In genomic region chr1:171781167-171781875, GRCh38 we compare ENCODE assay signal across 8 cellular contexts.
DNase-seq lines count a peak whose midpoint lies in the region; ATAC-seq and FAIRE-seq lines count a peak whose summit lies in the region.

A gene with protein sequence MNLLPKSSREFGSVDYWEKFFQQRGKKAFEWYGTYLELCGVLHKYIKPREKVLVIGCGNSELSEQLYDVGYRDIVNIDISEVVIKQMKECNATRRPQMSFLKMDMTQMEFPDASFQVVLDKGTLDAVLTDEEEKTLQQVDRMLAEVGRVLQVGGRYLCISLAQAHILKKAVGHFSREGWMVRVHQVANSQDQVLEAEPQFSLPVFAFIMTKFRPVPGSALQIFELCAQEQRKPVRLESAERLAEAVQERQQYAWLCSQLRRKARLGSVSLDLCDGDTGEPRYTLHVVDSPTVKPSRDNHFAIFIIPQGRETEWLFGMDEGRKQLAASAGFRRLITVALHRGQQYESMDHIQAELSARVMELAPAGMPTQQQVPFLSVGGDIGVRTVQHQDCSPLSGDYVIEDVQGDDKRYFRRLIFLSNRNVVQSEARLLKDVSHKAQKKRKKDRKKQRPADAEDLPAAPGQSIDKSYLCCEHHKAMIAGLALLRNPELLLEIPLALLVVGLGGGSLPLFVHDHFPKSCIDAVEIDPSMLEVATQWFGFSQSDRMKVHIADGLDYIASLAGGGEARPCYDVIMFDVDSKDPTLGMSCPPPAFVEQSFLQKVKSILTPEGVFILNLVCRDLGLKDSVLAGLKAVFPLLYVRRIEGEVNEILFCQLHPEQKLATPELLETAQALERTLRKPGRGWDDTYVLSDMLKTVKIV (plus strand): TSS chr1:171781660. CDS start chr1:171781968, 308 bp downstream.

- peak within 1 kb of the TSS; percentile 96 to 99 for H3K27ac Mint-ChIP-seq in effector memory CD8-positive, alpha-beta T cell

- ATAC-seq in GM21367 (IDR thresholded peaks at IDR 0.05; ENCODE audit: unreplicated experiment), result peak; percentile 98
- peak; percentile 90 for ATAC-seq in effector memory CD8-positive, alpha-beta T cell (replicated peaks)

- H3K4me3 Mint-ChIP-seq in effector memory CD8-positive, alpha-beta T cell, result peak within 1 kb of the TSS; percentile 95 to 99

- H3K4me1 Mint-ChIP-seq in effector memory CD8-positive, alpha-beta T cell (ENCODE audit: low read depth in 2 of 2), result peaks cover 35 to 42% of the 10 kb centered on the region in 2 donors

- H3K27me3 Mint-ChIP-seq in effector memory CD8-positive, alpha-beta T cell, result no peaks in the 10 kb centered on the region

- H3K9me3 Mint-ChIP-seq in effector memory CD8-positive, alpha-beta T cell, result no peaks in the 10 kb centered on the region

- peak; percentile 95 for FAIRE-seq in HTR-8/SVneo (lab: Jason Lieb, UNC)

- peak; percentile 99 for DNase-seq in COLO829 (ENCODE audit: low spot score)
- peak; percentile 98 for DNase-seq in HTR-8/SVneo (ENCODE audit: insufficient read length, low spot score)
- DNase-seq in NOMO-1 treated with dmso at 0.1 percent for 144 hours (lab: John Stamatoyannopoulos, UW; ENCODE audit: unreplicated experiment), result peak; percentile 99
- DNase-seq in activated CD8-positive, alpha-beta memory T cell treated with anti-CD3 and anti-CD28 coated beads for 48 hours (ENCODE audit: low read depth in 2 of 3, low spot score in 2 of 3), result peak; percentile 70 to 98 (median 90)
- peak; percentile 96 to 98 (median 97) for DNase-seq in effector memory CD8-positive, alpha-beta T cell
- DNase-seq in medulla oblongata (ENCODE audit: extremely low spot score), result peak; percentile 99
- peak; percentile 96 for DNase-seq in stimulated activated CD8-positive, alpha-beta memory T cell treated with anti-CD3 and anti-CD28 coated beads, Interleukin-12 subunit alpha, Interleukin-12 subunit beta, amount 100 ng/mL, for 1 hour (ENCODE audit: low read depth)

- H3K36me3 Mint-ChIP-seq in effector memory CD8-positive, alpha-beta T cell (ENCODE audit: insufficient read depth), result peaks cover 19% of the 10 kb centered on the region

Comparison
In these comparisons a context has a peak if more than half of its experiments do, and no peak if none do; other contexts are left out.
1. Peak in every context shown above with its lines: DNase-seq and ATAC-seq.